Comparison of ENCODE assay signal across 23 cellular contexts in genomic region chr9:93513606-93514005, GRCh38.
DNase-seq lines count a peak whose midpoint lies in the region; ATAC-seq and TF ChIP-seq lines count a peak whose summit lies in the region.
"Had no signal": no experiment of that assay in that cellular context is flagged by ENCODE, and none has a peak within 500 bp of the region (broad histone marks: within the 10 kb centered on the region; RNA-seq: fewer than 3 reads in every experiment).

No MANE protein-coding gene starts in this region.

- no peaks in the 10 kb centered on the region for H3K27me3 ChIP-seq in CD4-positive, CD25-positive, alpha-beta regulatory T cell (ENCODE audit: control insufficient read depth, insufficient read depth, low read length)
- H3K27me3 ChIP-seq in CD8-positive, alpha-beta memory T cell (ENCODE audit: insufficient read depth, low read length, poor library complexity, severe bottlenecking) = no peaks in the 10 kb centered on the region
- H3K27me3 ChIP-seq in psoas muscle (ENCODE audit: insufficient read depth in 3 of 3, low read length in 2 of 3) = no peaks in the 10 kb centered on the region

- H3K4me3 Mint-ChIP-seq in CD4-positive, CD25-positive, alpha-beta regulatory T cell = no peak overlapping the region
- H3K4me3 Mint-ChIP-seq in CD8-positive, alpha-beta memory T cell = no peak overlapping the region
- H3K4me3 Mint-ChIP-seq in brain = no peak overlapping the region

- H3K9me3 Mint-ChIP-seq in CD4-positive, CD25-positive, alpha-beta regulatory T cell = no peaks in the 10 kb centered on the region
- H3K9me3 Mint-ChIP-seq in CD8-positive, alpha-beta memory T cell = no peaks in the 10 kb centered on the region
- H3K9me3 Mint-ChIP-seq in brain = no peaks in the 10 kb centered on the region

- no peaks in the 10 kb centered on the region for H3K9me3 ChIP-seq in CD4-positive, CD25-positive, alpha-beta regulatory T cell (ENCODE audit: control insufficient read depth in 2 of 2, low read length in 2 of 2)
- H3K9me3 ChIP-seq in CD8-positive, alpha-beta memory T cell (ENCODE audit: low read length) = no peaks in the 10 kb centered on the region
- H3K9me3 ChIP-seq in psoas muscle = no peaks in the 10 kb centered on the region

- TF ChIP-seq CTCF in brain (conservative IDR thresholded peaks at IDR 0.05) (no peak), psoas muscle (IDR thresholded peaks at IDR 0.05) (no peak)

- WGBS in psoas muscle, 3 donors = 63 to 72% (median 64%) methylated on average over 9 of the region's 9 CpGs

- no peaks in the 10 kb centered on the region for H3K27me3 Mint-ChIP-seq in CD4-positive, CD25-positive, alpha-beta regulatory T cell
- H3K27me3 Mint-ChIP-seq in CD8-positive, alpha-beta memory T cell = peaks cover 0 to 4% of the 10 kb centered on the region in 2 donors
- H3K27me3 Mint-ChIP-seq in brain = no peaks in the 10 kb centered on the region

- intact Hi-C loops in psoas muscle (cut with DNase I) = loop anchor here in 1 of 2 donors (5.0 to 10.0 kb wide), 2 partner anchors 51 to 56 kb away; no protein-coding TSS in a partner anchor

- ATAC-seq in CD4-positive, CD25-positive, alpha-beta regulatory T cell (ENCODE audit: low read depth in 2 of 2) = no peak
- ATAC-seq in psoas muscle (no peak), HG03571 (IDR thresholded peaks at IDR 0.05; ENCODE audit: unreplicated experiment) (no peak)
- ATAC-seq: GM12878, HepG2 had no signal

- CTCF ChIA-PET in CD8-positive, alpha-beta memory T cell (lab: Charles Lee) = interaction anchor here (1.5 kb wide), 1 partner anchor 53 kb away, joined by 4 read pairs; no protein-coding TSS in a partner anchor

- POLR2A ChIA-PET in CD8-positive, alpha-beta memory T cell (lab: Charles Lee) = no interaction called here

- peaks cover 8 to 42% (median 36%) of the 10 kb centered on the region in 4 donors for H3K4me1 Mint-ChIP-seq in CD4-positive, CD25-positive, alpha-beta regulatory T cell
- peaks cover 49 to 71% (median 64%) of the 10 kb centered on the region in 3 donors for H3K4me1 Mint-ChIP-seq in CD8-positive, alpha-beta memory T cell
- peaks cover 7% of the 10 kb centered on the region for H3K4me1 Mint-ChIP-seq in brain

- peak overlapping the region in 2 of 3 donors; percentile 59 to 74 for H3K27ac Mint-ChIP-seq in CD4-positive, CD25-positive, alpha-beta regulatory T cell
- H3K27ac Mint-ChIP-seq in CD8-positive, alpha-beta memory T cell = peak overlapping the region in 5 of 8 donors; percentile 4 to 76 (median 22)
- peak overlapping the region in 3 of 5 experiments; percentile 11 to 84 (median 84) for H3K27ac Mint-ChIP-seq in brain

- DNase-seq in CD4-positive, CD25-positive, alpha-beta regulatory T cell = no peak
- DNase-seq in CD8-positive, alpha-beta memory T cell = no peak
- DNase-seq in psoas muscle (no peak), mucosa of gallbladder (ENCODE audit: low spot score) (no peak), NCI-H526 (lab: John Stamatoyannopoulos, UW) (no peak)
- DNase-seq: ACHN, C1 segment of cervical spinal cord, DMS153, GF-D8, GM23248, KG1, MV-4-11, NCI-H1417, NCI-H187, NCI-H2107, NCI-H510A, OCI-M1, SHP77 had no signal

- H3K4me1 ChIP-seq in CD4-positive, CD25-positive, alpha-beta regulatory T cell (ENCODE audit: control insufficient read depth, insufficient read depth, low read length, poor library complexity, severe bottlenecking) = no peaks in the 10 kb centered on the region
- no peaks in the 10 kb centered on the region for H3K4me1 ChIP-seq in CD8-positive, alpha-beta memory T cell (ENCODE audit: insufficient read depth, low read length)
- peaks cover 44% of the 10 kb centered on the region for H3K4me1 ChIP-seq in psoas muscle

- no peak overlapping the region for H3K27ac ChIP-seq in CD4-positive, CD25-positive, alpha-beta regulatory T cell (ENCODE audit: insufficient read depth, low read length, poor library complexity, severe bottlenecking)
- no peak overlapping the region for H3K27ac ChIP-seq in CD8-positive, alpha-beta memory T cell (ENCODE audit: low read depth, low read length)
- peak overlapping the region; percentile 72 for H3K27ac ChIP-seq in psoas muscle
- H3K27ac ChIP-seq: GM23248, SK-N-MC had no signal

- no peak overlapping the region for H3K4me3 ChIP-seq in CD4-positive, CD25-positive, alpha-beta regulatory T cell (ENCODE audit: low read depth, low read length)
- H3K4me3 ChIP-seq in CD8-positive, alpha-beta memory T cell (ENCODE audit: low read length) = no peak overlapping the region
- no peak overlapping the region for H3K4me3 ChIP-seq in psoas muscle
- H3K4me3 ChIP-seq: GM12878, GM23248, SK-N-MC had no signal

- peaks cover 43% of the 10 kb centered on the region for H3K36me3 ChIP-seq in CD4-positive, CD25-positive, alpha-beta regulatory T cell (ENCODE audit: control insufficient read depth, insufficient read depth, low read length)
- H3K36me3 ChIP-seq in CD8-positive, alpha-beta memory T cell (ENCODE audit: insufficient read depth, low read length) = no peaks in the 10 kb centered on the region
- H3K36me3 ChIP-seq in psoas muscle (ENCODE audit: insufficient read depth in 1 of 2, low read depth in 1 of 2) = peaks cover 0 to 22% of the 10 kb centered on the region in 2 donors

- H3K36me3 Mint-ChIP-seq in CD4-positive, CD25-positive, alpha-beta regulatory T cell = peaks cover 32% of the 10 kb centered on the region
- H3K36me3 Mint-ChIP-seq in CD8-positive, alpha-beta memory T cell = peaks cover 0 to 63% (median 8%) of the 10 kb centered on the region in 3 donors
- H3K36me3 Mint-ChIP-seq in brain = peaks cover 35% of the 10 kb centered on the region

Comparison
In these comparisons a context has a peak if more than half of its experiments do, and no peak if none do; other contexts are left out.
1. H3K27ac Mint-ChIP-seq: peak in every context shown above with its lines; median percentile 84 in brain; 66 in CD4-positive, CD25-positive, alpha-beta regulatory T cell; 22 in CD8-positive, alpha-beta memory T cell.